ENCODE assay signal across 8 cellular contexts in genomic region chr7:139341776-139342244, GRCh38. TPM values are rescaled to one million over a fixed set of nuclear protein-coding genes. Genes with fewer than 3 reads are reported as not detected.
DNase-seq lines count a peak whose midpoint lies in the region; ATAC-seq, FAIRE-seq and TF ChIP-seq lines count a peak whose summit lies in the region.

No MANE protein-coding gene starts in this region.

- ATAC-seq in upper lobe of left lung (ENCODE audit: low FRiP score in 2 of 2), result no peak

- TF ChIP-seq CTCF in BE2C (IDR thresholded peaks at IDR 0.05; ENCODE audit: low read depth, low read length), result no peak
- no peak for TF ChIP-seq CTCF in HEK293 (tag by site-specific recombination; IDR thresholded peaks at IDR 0.05)
- TF ChIP-seq CTCF in astrocyte (IDR thresholded peaks at IDR 0.05; ENCODE audit: insufficient read depth, low read depth, low read length), result no peak
- no peak for TF ChIP-seq CTCF in lower leg skin (IDR thresholded peaks at IDR 0.05)
- TF ChIP-seq CTCF in upper lobe of left lung (IDR thresholded peaks at IDR 0.05), result no peak

- peaks cover 26% of the 10 kb centered on the region for H3K79me2 ChIP-seq in astrocyte (ENCODE audit: insufficient read depth, low read length)

- no peaks in the 10 kb centered on the region for H3K27me3 Mint-ChIP-seq in astrocyte (ENCODE audit: low read depth, unreplicated experiment)

- peak in 1 of 4 donors; percentile 46 for TF ChIP-seq EP300 in upper lobe of left lung (IDR thresholded peaks at IDR 0.05)

- H3K9me3 ChIP-seq in BE2C, result no peaks in the 10 kb centered on the region
- no peaks in the 10 kb centered on the region for H3K9me3 ChIP-seq in HEK293 (ENCODE audit: control insufficient read depth, insufficient read depth, low read depth, low read length)
- H3K9me3 ChIP-seq in astrocyte (ENCODE audit: insufficient read depth, low read depth, low read length), result no peaks in the 10 kb centered on the region
- H3K9me3 ChIP-seq in upper lobe of left lung, result peaks cover 0 to 6% (median 0%) of the 10 kb centered on the region in 4 donors

- no peaks in the 10 kb centered on the region for H3K4me1 ChIP-seq in BE2C
- H3K4me1 ChIP-seq in HEK293 (ENCODE audit: control insufficient read depth, insufficient read depth, low read length), result no peaks in the 10 kb centered on the region
- H3K4me1 ChIP-seq in astrocyte (ENCODE audit: insufficient read depth, low read length), result peaks cover 9% of the 10 kb centered on the region
- peaks cover 6 to 14% (median 9%) of the 10 kb centered on the region in 4 donors for H3K4me1 ChIP-seq in upper lobe of left lung

- H4K20me1 ChIP-seq in astrocyte (ENCODE audit: insufficient read depth, low read length), result no peaks in the 10 kb centered on the region

- H3K36me3 Mint-ChIP-seq in astrocyte (ENCODE audit: low read depth, unreplicated experiment), result no peaks in the 10 kb centered on the region

- H3K36me3 ChIP-seq in BE2C, result peaks cover 10% of the 10 kb centered on the region
- peaks cover 4 to 20% of the 10 kb centered on the region in 2 experiments; a peak in 2 of 3 replicates for H3K36me3 ChIP-seq in HEK293 (ENCODE audit: control insufficient read depth in 2 of 2, insufficient read depth in 1 of 2, low read length in 2 of 2)
- no peaks in the 10 kb centered on the region for H3K36me3 ChIP-seq in astrocyte (ENCODE audit: insufficient read depth, low read length)
- H3K36me3 ChIP-seq in upper lobe of left lung, result peaks cover 0 to 12% (median 4%) of the 10 kb centered on the region in 4 donors

- peak overlapping the region; percentile 95 for H3K4me2 ChIP-seq in astrocyte (ENCODE audit: low read length)

- H3K4me3 ChIP-seq in BE2C (ENCODE audit: low read depth, low read length) (peak overlapping the region; percentile 98), HEK293 (ENCODE audit: low read depth, low read length) (peak overlapping the region; percentile 95), astrocyte (ENCODE audit: insufficient read depth, low read depth, low read length) (peak overlapping the region; percentile 85), lower leg skin (ENCODE audit: low read depth, poor library complexity, severe bottlenecking) (peak overlapping the region; percentile 72), upper lobe of left lung (peak overlapping the region; percentile 60 to 89 (median 68))

- CTCF ChIA-PET in HEK293 (lab: Yijun Ruan, JAX), result no interaction called here

- peak overlapping the region; percentile 99 for H3K27ac Mint-ChIP-seq in astrocyte (ENCODE audit: unreplicated experiment)

- DNase-seq in BE2C, result no peak
- DNase-seq in astrocyte (ENCODE audit: low read depth), result no peak
- no peak for DNase-seq in lower leg skin (ENCODE audit: low spot score in 2 of 2)
- DNase-seq in upper lobe of left lung, result no peak
- no peak for DNase-seq in SIG-M5 (lab: John Stamatoyannopoulos, UW)
- DNase-seq in glomerular visceral epithelial cell (ENCODE audit: extremely low spot score), result no peak
- no peak for DNase-seq in mucosa of gallbladder (ENCODE audit: low spot score)

- WGBS in lower leg skin, 2 donors, result 0 to 1% methylated on average over 9 of the region's 9 CpGs
- 0 to 1% methylated on average over 9 of the region's 9 CpGs for WGBS in upper lobe of left lung, 2 donors

- intact Hi-C loops in lower leg skin (cut with DNase I; ENCODE audit: low total_unique reads), result no loop called here

- POLR2A ChIA-PET in HEK293 (lab: Yijun Ruan, JAX), result no interaction called here

- H3K4me3 Mint-ChIP-seq in astrocyte (ENCODE audit: unreplicated experiment), result peak overlapping the region; percentile 96

- peak overlapping the region; percentile 97 for H3K9ac ChIP-seq in astrocyte (ENCODE audit: low read length)

- FAIRE-seq in astrocyte (lab: Jason Lieb, UNC), result no peak

- peaks cover 7% of the 10 kb centered on the region for H3K4me1 Mint-ChIP-seq in astrocyte (ENCODE audit: low read depth, unreplicated experiment)

- H3K27ac ChIP-seq in HEK293 (ENCODE audit: extremely low read depth, low read depth, low read length), result peak overlapping the region; percentile 79
- H3K27ac ChIP-seq in astrocyte (ENCODE audit: low read depth, low read length), result peak overlapping the region; percentile 98
- H3K27ac ChIP-seq in upper lobe of left lung, result peak overlapping the region; percentile 96 to 100 (median 99)

- H3K27me3 ChIP-seq in BE2C (no peaks in the 10 kb centered on the region), astrocyte (ENCODE audit: insufficient read depth, low read length) (no peaks in the 10 kb centered on the region), upper lobe of left lung (no peaks in the 10 kb centered on the region)

- TF ChIP-seq POLR2A in lower leg skin (IDR thresholded peaks at IDR 0.05) (no peak), upper lobe of left lung (IDR thresholded peaks at IDR 0.05) (no peak)

- peak overlapping the region; percentile 94 for H2AFZ ChIP-seq in astrocyte (ENCODE audit: low read depth, low read length)

- peaks cover 4% of the 10 kb centered on the region for H3K9me3 Mint-ChIP-seq in astrocyte (ENCODE audit: unreplicated experiment)

TF ChIP-seq in HEK293, 187 proteins besides CTCF, POLR2A, EP300 and RAD21:
- TF ChIP-seq ZNF341 (tag by site-specific recombination; IDR thresholded peaks at IDR 0.05; ENCODE audit: low read depth) (0 out of 2 replicates have a peak, but pooled peaks have one; percentile 98), ZNF510 (tag by site-specific recombination; IDR thresholded peaks at IDR 0.05; ENCODE audit: insufficient replicate concordance) (no peak), ZNF560 (tag by site-specific recombination; IDR thresholded peaks at IDR 0.05; ENCODE audit: borderline replicate concordance) (no peak), ZBTB48 (tag by site-specific recombination; IDR thresholded peaks at IDR 0.05) (no peak), PATZ1 (tag by site-specific recombination; IDR thresholded peaks at IDR 0.05) (peak; percentile 44; the same call in 1 of the 2 replicates), ZBTB17 (tag by site-specific recombination; IDR thresholded peaks at IDR 0.05) (peak; percentile 93), GLIS1 (tag by site-specific recombination; IDR thresholded peaks at IDR 0.05) (peak; percentile 69; the same call in 1 of the 2 replicates), ZNF558 (tag by site-specific recombination; IDR thresholded peaks at IDR 0.05) (0 out of 2 replicates have a peak, but pooled peaks have one; percentile 16), ZNF366 (tag by site-specific recombination; conservative IDR thresholded peaks at IDR 0.05) (peak; percentile 48; the same call in 1 of the 2 replicates)

RNA-seq across cellular contexts. Expression of gene FMC1, which starts 0.7 kb away (rescaled TPM):
- 72.1 TPM for polyA plus RNA-seq in BE2C (2012; ENCODE audit: insufficient read depth, insufficient read length, low read depth)
- total RNA-seq in astrocyte, result 3.0 and 8.4 TPM in 2 replicates
- total RNA-seq in lower leg skin, result 10 to 100 TPM in 2 of 4 donors, 1 to 10 TPM in 2; 3.9 to 12.3 (median 8.0) TPM
- total RNA-seq in upper lobe of left lung, result 10 to 100 TPM in 2 of 6 donors, 1 to 10 TPM in 4; 2.1 to 19.7 (median 9.2) TPM
- total RNA-seq in mucosa of gallbladder, result 18.2 TPM

RNA-seq across cellular contexts. Expression of gene LUC7L2, which starts 17.9 kb away (rescaled TPM):
- 107 TPM for polyA plus RNA-seq in BE2C (2012; ENCODE audit: insufficient read depth, insufficient read length, low read depth)
- total RNA-seq in astrocyte, result 87.8 and 91.8 TPM in 2 replicates
- total RNA-seq in lower leg skin, result 10 to 100 TPM; 48.7 to 71.7 (median 56.8) TPM
- 100 to 1,000 TPM in 2 of 6 donors, 10 to 100 TPM in 4; 57.0 to 133 (median 91.8) TPM for total RNA-seq in upper lobe of left lung
- 101 TPM for total RNA-seq in mucosa of gallbladder
